Comparison of ENCODE assay signal across 1 cellular context in the genomic region with DNA sequence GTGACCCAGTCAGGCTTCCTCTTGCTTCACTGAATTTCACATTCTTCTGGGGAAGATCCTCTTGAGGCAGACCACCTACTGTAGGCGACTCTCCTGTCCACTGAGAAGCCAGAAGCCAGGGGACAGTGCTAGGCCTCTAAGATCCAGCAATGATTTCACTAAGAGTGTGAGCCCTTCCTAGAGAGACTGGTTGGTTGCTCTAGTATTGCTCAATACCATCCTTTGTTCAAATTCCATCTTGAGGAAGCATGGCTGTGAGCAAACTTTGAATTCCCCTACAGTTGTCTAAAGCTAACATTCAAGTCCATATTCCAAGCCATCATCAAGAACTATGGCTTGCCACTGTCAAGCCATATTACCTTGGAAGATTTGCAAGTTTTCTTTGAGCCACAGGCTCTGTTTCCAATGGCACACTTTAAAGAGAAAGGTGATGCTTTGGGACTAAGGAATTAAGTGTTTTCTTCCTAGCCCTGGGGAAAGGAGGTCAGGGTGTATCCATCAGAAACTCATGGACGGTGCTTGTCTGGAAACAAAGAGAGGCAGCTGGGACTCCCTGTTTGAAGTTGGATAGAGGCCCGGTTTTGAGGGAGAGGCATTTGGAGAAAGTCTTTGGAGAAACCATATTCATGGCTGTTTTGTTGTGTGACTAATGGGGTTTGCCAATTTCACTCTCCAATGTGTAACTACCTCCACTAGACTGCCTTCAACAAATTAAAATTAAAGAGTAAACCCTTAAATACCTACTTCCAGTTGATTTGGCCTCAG.
TF ChIP-seq lines count a peak whose summit lies in the region.

No MANE protein-coding gene starts in this region.

TF ChIP-seq in GM23338, 12 proteins besides CTCF, POLR2A, EP300 and RAD21 (continued from another document):
- TF ChIP-seq, protein P1, sequence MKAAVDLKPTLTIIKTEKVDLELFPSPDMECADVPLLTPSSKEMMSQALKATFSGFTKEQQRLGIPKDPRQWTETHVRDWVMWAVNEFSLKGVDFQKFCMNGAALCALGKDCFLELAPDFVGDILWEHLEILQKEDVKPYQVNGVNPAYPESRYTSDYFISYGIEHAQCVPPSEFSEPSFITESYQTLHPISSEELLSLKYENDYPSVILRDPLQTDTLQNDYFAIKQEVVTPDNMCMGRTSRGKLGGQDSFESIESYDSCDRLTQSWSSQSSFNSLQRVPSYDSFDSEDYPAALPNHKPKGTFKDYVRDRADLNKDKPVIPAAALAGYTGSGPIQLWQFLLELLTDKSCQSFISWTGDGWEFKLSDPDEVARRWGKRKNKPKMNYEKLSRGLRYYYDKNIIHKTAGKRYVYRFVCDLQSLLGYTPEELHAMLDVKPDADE (IDR thresholded peaks at IDR 0.05): no peak
